1 cellular context compared by ENCODE assay signal in genomic region chr11:64918056-64918455, GRCh38.
A peak's percentile ranks its signal among the peaks of the same experiment; 100 is the strongest.
TF ChIP-seq lines count a peak whose summit lies in the region.

No MANE protein-coding gene starts in this region.

TF ChIP-seq in HepG2, 621 proteins besides CTCF, POLR2A, EP300 and RAD21:
- TF ChIP-seq, protein P1, sequence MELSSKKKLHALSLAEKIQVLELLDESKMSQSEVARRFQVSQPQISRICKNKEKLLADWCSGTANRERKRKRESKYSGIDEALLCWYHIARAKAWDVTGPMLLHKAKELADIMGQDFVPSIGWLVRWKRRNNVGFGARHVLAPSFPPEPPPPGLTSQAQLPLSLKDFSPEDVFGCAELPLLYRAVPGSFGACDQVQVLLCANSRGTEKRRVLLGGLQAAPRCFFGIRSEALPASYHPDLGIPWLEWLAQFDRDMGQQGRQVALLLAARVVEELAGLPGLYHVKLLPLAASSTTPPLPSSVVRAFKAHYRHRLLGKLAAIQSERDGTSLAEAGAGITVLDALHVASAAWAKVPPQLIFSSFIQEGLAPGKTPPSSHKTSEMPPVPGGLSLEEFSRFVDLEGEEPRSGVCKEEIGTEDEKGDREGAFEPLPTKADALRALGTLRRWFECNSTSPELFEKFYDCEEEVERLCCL (CRISPR knock-in tag; IDR thresholded peaks at IDR 0.05; ENCODE audit: borderline replicate concordance), result no peak
- peak; percentile 48; the same call in 1 of the 2 replicates for TF ChIP-seq SAP130 (CRISPR knock-in tag; IDR thresholded peaks at IDR 0.05; ENCODE audit: low read depth)
- TF ChIP-seq STAG1 (CRISPR knock-in tag; IDR thresholded peaks at IDR 0.05), result peak; percentile 24; the same call in 1 of the 2 replicates
- TF ChIP-seq, protein P2, sequence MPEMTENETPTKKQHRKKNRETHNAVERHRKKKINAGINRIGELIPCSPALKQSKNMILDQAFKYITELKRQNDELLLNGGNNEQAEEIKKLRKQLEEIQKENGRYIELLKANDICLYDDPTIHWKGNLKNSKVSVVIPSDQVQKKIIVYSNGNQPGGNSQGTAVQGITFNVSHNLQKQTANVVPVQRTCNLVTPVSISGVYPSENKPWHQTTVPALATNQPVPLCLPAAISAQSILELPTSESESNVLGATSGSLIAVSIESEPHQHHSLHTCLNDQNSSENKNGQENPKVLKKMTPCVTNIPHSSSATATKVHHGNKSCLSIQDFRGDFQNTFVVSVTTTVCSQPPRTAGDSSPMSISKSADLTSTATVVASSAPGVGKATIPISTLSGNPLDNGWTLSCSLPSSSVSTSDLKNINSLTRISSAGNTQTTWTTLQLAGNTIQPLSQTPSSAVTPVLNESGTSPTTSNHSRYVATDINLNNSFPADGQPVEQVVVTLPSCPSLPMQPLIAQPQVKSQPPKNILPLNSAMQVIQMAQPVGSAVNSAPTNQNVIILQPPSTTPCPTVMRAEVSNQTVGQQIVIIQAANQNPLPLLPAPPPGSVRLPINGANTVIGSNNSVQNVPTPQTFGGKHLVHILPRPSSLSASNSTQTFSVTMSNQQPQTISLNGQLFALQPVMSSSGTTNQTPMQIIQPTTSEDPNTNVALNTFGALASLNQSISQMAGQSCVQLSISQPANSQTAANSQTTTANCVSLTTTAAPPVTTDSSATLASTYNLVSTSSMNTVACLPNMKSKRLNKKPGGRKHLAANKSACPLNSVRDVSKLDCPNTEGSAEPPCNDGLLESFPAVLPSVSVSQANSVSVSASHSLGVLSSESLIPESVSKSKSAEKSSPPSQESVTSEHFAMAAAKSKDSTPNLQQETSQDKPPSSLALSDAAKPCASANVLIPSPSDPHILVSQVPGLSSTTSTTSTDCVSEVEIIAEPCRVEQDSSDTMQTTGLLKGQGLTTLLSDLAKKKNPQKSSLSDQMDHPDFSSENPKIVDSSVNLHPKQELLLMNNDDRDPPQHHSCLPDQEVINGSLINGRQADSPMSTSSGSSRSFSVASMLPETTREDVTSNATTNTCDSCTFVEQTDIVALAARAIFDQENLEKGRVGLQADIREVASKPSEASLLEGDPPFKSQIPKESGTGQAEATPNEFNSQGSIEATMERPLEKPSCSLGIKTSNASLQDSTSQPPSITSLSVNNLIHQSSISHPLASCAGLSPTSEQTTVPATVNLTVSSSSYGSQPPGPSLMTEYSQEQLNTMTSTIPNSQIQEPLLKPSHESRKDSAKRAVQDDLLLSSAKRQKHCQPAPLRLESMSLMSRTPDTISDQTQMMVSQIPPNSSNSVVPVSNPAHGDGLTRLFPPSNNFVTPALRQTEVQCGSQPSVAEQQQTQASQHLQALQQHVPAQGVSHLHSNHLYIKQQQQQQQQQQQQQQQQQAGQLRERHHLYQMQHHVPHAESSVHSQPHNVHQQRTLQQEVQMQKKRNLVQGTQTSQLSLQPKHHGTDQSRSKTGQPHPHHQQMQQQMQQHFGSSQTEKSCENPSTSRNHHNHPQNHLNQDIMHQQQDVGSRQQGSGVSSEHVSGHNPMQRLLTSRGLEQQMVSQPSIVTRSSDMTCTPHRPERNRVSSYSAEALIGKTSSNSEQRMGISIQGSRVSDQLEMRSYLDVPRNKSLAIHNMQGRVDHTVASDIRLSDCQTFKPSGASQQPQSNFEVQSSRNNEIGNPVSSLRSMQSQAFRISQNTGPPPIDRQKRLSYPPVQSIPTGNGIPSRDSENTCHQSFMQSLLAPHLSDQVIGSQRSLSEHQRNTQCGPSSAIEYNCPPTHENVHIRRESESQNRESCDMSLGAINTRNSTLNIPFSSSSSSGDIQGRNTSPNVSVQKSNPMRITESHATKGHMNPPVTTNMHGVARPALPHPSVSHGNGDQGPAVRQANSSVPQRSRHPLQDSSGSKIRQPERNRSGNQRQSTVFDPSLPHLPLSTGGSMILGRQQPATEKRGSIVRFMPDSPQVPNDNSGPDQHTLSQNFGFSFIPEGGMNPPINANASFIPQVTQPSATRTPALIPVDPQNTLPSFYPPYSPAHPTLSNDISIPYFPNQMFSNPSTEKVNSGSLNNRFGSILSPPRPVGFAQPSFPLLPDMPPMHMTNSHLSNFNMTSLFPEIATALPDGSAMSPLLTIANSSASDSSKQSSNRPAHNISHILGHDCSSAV (CRISPR knock-in tag; IDR thresholded peaks at IDR 0.05; ENCODE audit: borderline replicate concordance), result no peak
- TF ChIP-seq, protein P3, sequence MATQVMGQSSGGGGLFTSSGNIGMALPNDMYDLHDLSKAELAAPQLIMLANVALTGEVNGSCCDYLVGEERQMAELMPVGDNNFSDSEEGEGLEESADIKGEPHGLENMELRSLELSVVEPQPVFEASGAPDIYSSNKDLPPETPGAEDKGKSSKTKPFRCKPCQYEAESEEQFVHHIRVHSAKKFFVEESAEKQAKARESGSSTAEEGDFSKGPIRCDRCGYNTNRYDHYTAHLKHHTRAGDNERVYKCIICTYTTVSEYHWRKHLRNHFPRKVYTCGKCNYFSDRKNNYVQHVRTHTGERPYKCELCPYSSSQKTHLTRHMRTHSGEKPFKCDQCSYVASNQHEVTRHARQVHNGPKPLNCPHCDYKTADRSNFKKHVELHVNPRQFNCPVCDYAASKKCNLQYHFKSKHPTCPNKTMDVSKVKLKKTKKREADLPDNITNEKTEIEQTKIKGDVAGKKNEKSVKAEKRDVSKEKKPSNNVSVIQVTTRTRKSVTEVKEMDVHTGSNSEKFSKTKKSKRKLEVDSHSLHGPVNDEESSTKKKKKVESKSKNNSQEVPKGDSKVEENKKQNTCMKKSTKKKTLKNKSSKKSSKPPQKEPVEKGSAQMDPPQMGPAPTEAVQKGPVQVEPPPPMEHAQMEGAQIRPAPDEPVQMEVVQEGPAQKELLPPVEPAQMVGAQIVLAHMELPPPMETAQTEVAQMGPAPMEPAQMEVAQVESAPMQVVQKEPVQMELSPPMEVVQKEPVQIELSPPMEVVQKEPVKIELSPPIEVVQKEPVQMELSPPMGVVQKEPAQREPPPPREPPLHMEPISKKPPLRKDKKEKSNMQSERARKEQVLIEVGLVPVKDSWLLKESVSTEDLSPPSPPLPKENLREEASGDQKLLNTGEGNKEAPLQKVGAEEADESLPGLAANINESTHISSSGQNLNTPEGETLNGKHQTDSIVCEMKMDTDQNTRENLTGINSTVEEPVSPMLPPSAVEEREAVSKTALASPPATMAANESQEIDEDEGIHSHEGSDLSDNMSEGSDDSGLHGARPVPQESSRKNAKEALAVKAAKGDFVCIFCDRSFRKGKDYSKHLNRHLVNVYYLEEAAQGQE (IDR thresholded peaks at IDR 0.05; ENCODE audit: borderline replicate concordance in 1 of 2, low read depth in 1 of 2, low read length in 2 of 2), result 0 out of 4 replicates have a peak, but pooled peaks of 1 of the 2 experiments have one; percentile 24
- no peak for TF ChIP-seq GTF3A (CRISPR knock-in tag; conservative IDR thresholded peaks at IDR 0.05)
- TF ChIP-seq ZNF574 (CRISPR knock-in tag; IDR thresholded peaks at IDR 0.05), result no peak
- TF ChIP-seq, protein P4, sequence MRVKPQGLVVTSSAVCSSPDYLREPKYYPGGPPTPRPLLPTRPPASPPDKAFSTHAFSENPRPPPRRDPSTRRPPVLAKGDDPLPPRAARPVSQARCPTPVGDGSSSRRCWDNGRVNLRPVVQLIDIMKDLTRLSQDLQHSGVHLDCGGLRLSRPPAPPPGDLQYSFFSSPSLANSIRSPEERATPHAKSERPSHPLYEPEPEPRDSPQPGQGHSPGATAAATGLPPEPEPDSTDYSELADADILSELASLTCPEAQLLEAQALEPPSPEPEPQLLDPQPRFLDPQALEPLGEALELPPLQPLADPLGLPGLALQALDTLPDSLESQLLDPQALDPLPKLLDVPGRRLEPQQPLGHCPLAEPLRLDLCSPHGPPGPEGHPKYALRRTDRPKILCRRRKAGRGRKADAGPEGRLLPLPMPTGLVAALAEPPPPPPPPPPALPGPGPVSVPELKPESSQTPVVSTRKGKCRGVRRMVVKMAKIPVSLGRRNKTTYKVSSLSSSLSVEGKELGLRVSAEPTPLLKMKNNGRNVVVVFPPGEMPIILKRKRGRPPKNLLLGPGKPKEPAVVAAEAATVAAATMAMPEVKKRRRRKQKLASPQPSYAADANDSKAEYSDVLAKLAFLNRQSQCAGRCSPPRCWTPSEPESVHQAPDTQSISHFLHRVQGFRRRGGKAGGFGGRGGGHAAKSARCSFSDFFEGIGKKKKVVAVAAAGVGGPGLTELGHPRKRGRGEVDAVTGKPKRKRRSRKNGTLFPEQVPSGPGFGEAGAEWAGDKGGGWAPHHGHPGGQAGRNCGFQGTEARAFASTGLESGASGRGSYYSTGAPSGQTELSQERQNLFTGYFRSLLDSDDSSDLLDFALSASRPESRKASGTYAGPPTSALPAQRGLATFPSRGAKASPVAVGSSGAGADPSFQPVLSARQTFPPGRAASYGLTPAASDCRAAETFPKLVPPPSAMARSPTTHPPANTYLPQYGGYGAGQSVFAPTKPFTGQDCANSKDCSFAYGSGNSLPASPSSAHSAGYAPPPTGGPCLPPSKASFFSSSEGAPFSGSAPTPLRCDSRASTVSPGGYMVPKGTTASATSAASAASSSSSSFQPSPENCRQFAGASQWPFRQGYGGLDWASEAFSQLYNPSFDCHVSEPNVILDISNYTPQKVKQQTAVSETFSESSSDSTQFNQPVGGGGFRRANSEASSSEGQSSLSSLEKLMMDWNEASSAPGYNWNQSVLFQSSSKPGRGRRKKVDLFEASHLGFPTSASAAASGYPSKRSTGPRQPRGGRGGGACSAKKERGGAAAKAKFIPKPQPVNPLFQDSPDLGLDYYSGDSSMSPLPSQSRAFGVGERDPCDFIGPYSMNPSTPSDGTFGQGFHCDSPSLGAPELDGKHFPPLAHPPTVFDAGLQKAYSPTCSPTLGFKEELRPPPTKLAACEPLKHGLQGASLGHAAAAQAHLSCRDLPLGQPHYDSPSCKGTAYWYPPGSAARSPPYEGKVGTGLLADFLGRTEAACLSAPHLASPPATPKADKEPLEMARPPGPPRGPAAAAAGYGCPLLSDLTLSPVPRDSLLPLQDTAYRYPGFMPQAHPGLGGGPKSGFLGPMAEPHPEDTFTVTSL (CRISPR knock-in tag; IDR thresholded peaks at IDR 0.05; ENCODE audit: borderline replicate concordance), result no peak
- peak; percentile 17; the same call in 1 of the 2 replicates for TF ChIP-seq CEBPG (CRISPR knock-in tag; IDR thresholded peaks at IDR 0.05)
- TF ChIP-seq PRMT3 (CRISPR knock-in tag; IDR thresholded peaks at IDR 0.05; ENCODE audit: borderline replicate concordance, low read depth), result no peak
- TF ChIP-seq PAWR (CRISPR knock-in tag; IDR thresholded peaks at IDR 0.05; ENCODE audit: borderline replicate concordance), result no peak
- TF ChIP-seq ZNF207 (IDR thresholded peaks at IDR 0.05; ENCODE audit: borderline replicate concordance), result no peak
- TF ChIP-seq TEAD2 (CRISPR knock-in tag; IDR thresholded peaks at IDR 0.05), result no peak
- no peak for TF ChIP-seq ZBTB2 (CRISPR knock-in tag; IDR thresholded peaks at IDR 0.05; ENCODE audit: low read depth)
- peak; percentile 76 for TF ChIP-seq ZNF264 (CRISPR knock-in tag; IDR thresholded peaks at IDR 0.05)
- TF ChIP-seq ZNF605 (CRISPR knock-in tag; IDR thresholded peaks at IDR 0.05), result peak; percentile 14; the same call in 1 of the 2 replicates
- TF ChIP-seq ZSCAN25 (CRISPR knock-in tag; IDR thresholded peaks at IDR 0.05), result no peak
- no peak for TF ChIP-seq JUN (CRISPR knock-in tag; IDR thresholded peaks at IDR 0.05)
